In genomic region chr16:75244225-75244792, GRCh38 we compare ENCODE assay signal across 9 cellular contexts. TPM values are rescaled to one million over a fixed set of nuclear protein-coding genes. Genes with fewer than 3 reads are reported as not detected.
DNase-seq lines count a peak whose midpoint lies in the region; ATAC-seq, FAIRE-seq and TF ChIP-seq lines count a peak whose summit lies in the region.
"Had no signal": no experiment of that assay in that cellular context is flagged by ENCODE, and none has a peak within 500 bp of the region (broad histone marks: within the 10 kb centered on the region; RNA-seq: fewer than 3 reads in every experiment).

No MANE protein-coding gene starts in this region.

- TF ChIP-seq RAD21 in A549 (conservative IDR thresholded peaks at IDR 0.05 in 1 of 2, IDR thresholded peaks at IDR 0.05 in 1 of 2): peak; percentile 27 to 33; a peak in 2 of 5 replicates

- no peak overlapping the region for H3K4me3 Mint-ChIP-seq in activated T-helper 1 cell treated with anti-CD3 and anti-CD28 coated beads, Interleukin-12 subunit alpha, Interleukin-12 subunit beta, Interleukin-2, Interleukin-4 antibody, amounts not matched to agents 30 ng/mL and 10 ng/mL and 1 ng/mL, durations not matched to agents 14 hours and 24 hours and 36 hours

- no peak for FAIRE-seq in A549 (lab: Jason Lieb, UNC)

- H3K4me1 Mint-ChIP-seq in activated T-helper 1 cell treated with anti-CD3 and anti-CD28 coated beads, Interleukin-12 subunit alpha, Interleukin-12 subunit beta, Interleukin-2, Interleukin-4 antibody, amounts not matched to agents 30 ng/mL and 10 ng/mL and 1 ng/mL, durations not matched to agents 14 hours and 24 hours and 36 hours (ENCODE audit: low read depth): no peaks in the 10 kb centered on the region

- no peak for TF ChIP-seq CTCF in A549 (IDR thresholded peaks at IDR 0.05)
- no peak for TF ChIP-seq CTCF in colonic mucosa (IDR thresholded peaks at IDR 0.05)

- peaks cover 7% of the 10 kb centered on the region for H3K36me3 ChIP-seq in colonic mucosa
- H3K36me3 ChIP-seq in mesodermal cell (ENCODE audit: control insufficient read depth, insufficient read depth, low read length): peaks cover 85% of the 10 kb centered on the region

- 57% methylated on average over 3 of the region's 7 CpGs for WGBS in A549 (ENCODE audit: missing lambda C conversion rate)
- WGBS in mesodermal cell (ENCODE audit: insufficient coverage in 2 of 2), 2 experiments: 94 to 97% methylated on average over 5 to 6 of the region's 7 CpGs

- POLR2A ChIA-PET in A549 (lab: Yijun Ruan, JAX): interaction anchor here (1.4 to 1.5 kb wide), 2 partner anchors 10 to 61 kb away, joined by 4 to 10 read pairs; no protein-coding TSS in a partner anchor

- no peaks in the 10 kb centered on the region for H3K36me3 Mint-ChIP-seq in activated T-helper 1 cell treated with anti-CD3 and anti-CD28 coated beads, Interleukin-12 subunit alpha, Interleukin-12 subunit beta, Interleukin-2, Interleukin-4 antibody, amounts not matched to agents 30 ng/mL and 10 ng/mL and 1 ng/mL, durations not matched to agents 14 hours and 24 hours and 36 hours (ENCODE audit: low read depth)

- H3K4me1 ChIP-seq in A549 (peaks cover 70% of the 10 kb centered on the region), colonic mucosa (peaks cover 39% of the 10 kb centered on the region), mesodermal cell (ENCODE audit: control insufficient read depth, insufficient read depth, low read length, poor library complexity, severe bottlenecking) (peaks cover 93% of the 10 kb centered on the region)

- H3K27ac Mint-ChIP-seq in activated T-helper 1 cell treated with anti-CD3 and anti-CD28 coated beads, Interleukin-12 subunit alpha, Interleukin-12 subunit beta, Interleukin-2, Interleukin-4 antibody, amounts not matched to agents 30 ng/mL and 10 ng/mL and 1 ng/mL, durations not matched to agents 14 hours and 24 hours and 36 hours: no peak overlapping the region

- H3K27me3 Mint-ChIP-seq in activated T-helper 1 cell treated with anti-CD3 and anti-CD28 coated beads, Interleukin-12 subunit alpha, Interleukin-12 subunit beta, Interleukin-2, Interleukin-4 antibody, amounts not matched to agents 30 ng/mL and 10 ng/mL and 1 ng/mL, durations not matched to agents 14 hours and 24 hours and 36 hours (ENCODE audit: insufficient read depth): peaks cover 9% of the 10 kb centered on the region

- no peaks in the 10 kb centered on the region for H3K27me3 ChIP-seq in colonic mucosa

- H3K4me2 ChIP-seq in A549: peak overlapping the region; percentile 71

- DNase-seq in A549 (ENCODE audit: low read depth in 1 of 2, low spot score in 1 of 2) (no peak), Kasumi-1 (lab: John Stamatoyannopoulos, UW) (peak; percentile 38 to 53), colonic mucosa (no peak), germinal center (ENCODE audit: low spot score) (no peak)
- DNase-seq in activated CD4-positive, alpha-beta T cell treated with anti-CD3 and anti-CD28 coated beads, Interleukin-2, amount 50 U/mL, for 4 hours: no peak
- DNase-seq in activated T-helper 1 cell treated with anti-CD3 and anti-CD28 coated beads, Interleukin-12 subunit alpha, Interleukin-12 subunit beta, Interleukin-2, Interleukin-4 antibody, amounts not matched to agents 30 ng/mL and 10 ng/mL and 1 ng/mL, durations not matched to agents 14 hours and 24 hours and 36 hours (ENCODE audit: low spot score): no peak

- H3K4me3 ChIP-seq in A549: no peak overlapping the region
- H3K4me3 ChIP-seq in colonic mucosa: no peak overlapping the region
- peak overlapping the region; percentile 6 for H3K4me3 ChIP-seq in mesodermal cell (ENCODE audit: extremely low read depth, insufficient read depth, low read length, poor library complexity, severe bottlenecking)

- intact Hi-C loops in colonic mucosa (cut with DNase I): no loop called here
- intact Hi-C loops in activated T-helper 1 cell treated with anti-CD3 and anti-CD28 coated beads, Interleukin-12 subunit alpha, Interleukin-12 subunit beta, Interleukin-2, Interleukin-4 antibody, amounts not matched to agents 30 ng/mL and 10 ng/mL and 1 ng/mL, durations not matched to agents 14 hours and 24 hours and 36 hours (cut with micrococcal nuclease): no loop called here

- H3K27ac ChIP-seq in A549: peak overlapping the region; percentile 82 to 99
- peak overlapping the region; percentile 76 for H3K27ac ChIP-seq in colonic mucosa
- peak overlapping the region; percentile 99 for H3K27ac ChIP-seq in mesodermal cell (ENCODE audit: low read depth, low read length, severe bottlenecking)

- H3K9me3 Mint-ChIP-seq in activated T-helper 1 cell treated with anti-CD3 and anti-CD28 coated beads, Interleukin-12 subunit alpha, Interleukin-12 subunit beta, Interleukin-2, Interleukin-4 antibody, amounts not matched to agents 30 ng/mL and 10 ng/mL and 1 ng/mL, durations not matched to agents 14 hours and 24 hours and 36 hours: no peaks in the 10 kb centered on the region

- no peak for TF ChIP-seq POLR2A in A549 (IDR thresholded peaks at IDR 0.05; ENCODE audit: low read length)

- H3K9me3 ChIP-seq in A549: no peaks in the 10 kb centered on the region
- H3K9me3 ChIP-seq in colonic mucosa: no peaks in the 10 kb centered on the region
- H3K9me3 ChIP-seq in mesodermal cell (ENCODE audit: control insufficient read depth, low read length): no peaks in the 10 kb centered on the region

- H3K9ac ChIP-seq in colonic mucosa (ENCODE audit: low read depth in 2 of 2, low read length in 2 of 2): peak overlapping the region; percentile 8 to 43

- CTCF ChIA-PET in A549 (lab: Yijun Ruan, JAX): interaction anchor here (2.0 to 11.7 kb wide), 3 partner anchors 10 to 141 kb away, joined by 6 to 139 read pairs (median 14); no protein-coding TSS in a partner anchor

- ATAC-seq in A549: peak; percentile 1 to 4; a peak in 3 of 6 replicates
- no peak for ATAC-seq in HG03135 (IDR thresholded peaks at IDR 0.05; ENCODE audit: unreplicated experiment)

- no peak for TF ChIP-seq EP300 in A549 (IDR thresholded peaks at IDR 0.05)

TF ChIP-seq in A549, 52 proteins besides CTCF, POLR2A, EP300 and RAD21 (continues in another document):
- TF ChIP-seq EHF (CRISPR knock-in tag; IDR thresholded peaks at IDR 0.05) (no peak), ZNF302 (CRISPR knock-in tag; IDR thresholded peaks at IDR 0.05) (no peak), MAX (IDR thresholded peaks at IDR 0.05) (no peak), E2F6 (IDR thresholded peaks at IDR 0.05; ENCODE audit: borderline replicate concordance, low read depth) (no peak), MAZ (IDR thresholded peaks at IDR 0.05; ENCODE audit: borderline replicate concordance, low read depth, low read length) (no peak)

RNA-seq across cellular contexts. Expression of gene BCAR1, which starts 7.1 kb away (rescaled TPM):
- polyA plus RNA-seq in A549 (2011; rRNA removed): 8.3 and 10.2 TPM in 2 replicates
- 35.4 and 50.7 TPM in 2 replicates for polyA plus RNA-seq in A549 (2012; cell fraction: cytosol; rRNA removed)
- 81.8 and 122 TPM in 2 replicates for polyA plus RNA-seq in A549 (2012; cell fraction: nucleus; rRNA removed)
- 34.2 to 35.9 TPM (median 35.8 TPM) in 3 replicates for polyA plus RNA-seq in A549 (2017; fragmentation: RNase III; extraction: RNeasy Plus Mini Kit Qiagen cat#74134 plus additional on column Dnase treatment)
- 12.3 and 12.9 TPM in 2 replicates for polyA minus RNA-seq in A549 (2011; rRNA and poly(A)+ RNA removed)
- 100 to 1,000 TPM; 110 to 130 TPM for total RNA-seq in colonic mucosa
- 122 TPM for polyA plus RNA-seq in mesodermal cell (2013, experiment 1 of 2)
- 83.0 TPM for polyA plus RNA-seq in mesodermal cell (2013, experiment 2 of 2)
- total RNA-seq in activated T-helper 1 cell treated with anti-CD3 and anti-CD28 coated beads, Interleukin-12 subunit alpha, Interleukin-12 subunit beta, Interleukin-2, Interleukin-4 antibody, amounts not matched to agents 30 ng/mL and 10 ng/mL and 1 ng/mL, durations not matched to agents 14 hours and 24 hours and 36 hours: 0.13 and 0.61 TPM in 2 replicates
- total RNA-seq: T-helper 2 cell treated with Interferon-gamma antibody and Interleukin-4, amounts not matched to agents 100 ng/mL and 5 ng/mL, for 36 hours had no signal

RNA-seq across cellular contexts. Expression of gene CTRB1, which starts 25.5 kb away (rescaled TPM):
- polyA plus RNA-seq in A549 (2011; rRNA removed) (not detected in 2 replicates), A549 (2017; fragmentation: RNase III; extraction: RNeasy Plus Mini Kit Qiagen cat#74134 plus additional on column Dnase treatment) (not detected in 3 replicates)
- not detected in 2 replicates for polyA plus RNA-seq in A549 (2012; cell fraction: cytosol; rRNA removed)
- 0.06 TPM in 1 of 2 replicates, not detected in the other for polyA plus RNA-seq in A549 (2012; cell fraction: nucleus; rRNA removed)
- not detected in 2 replicates for polyA minus RNA-seq in A549 (2011; rRNA and poly(A)+ RNA removed)
- 10 to 100 TPM in 1 of 2 donors, not detected in 1; 19.1 TPM for total RNA-seq in colonic mucosa
- polyA plus RNA-seq in mesodermal cell (2013, experiment 1 of 2): not detected
- not detected for polyA plus RNA-seq in mesodermal cell (2013, experiment 2 of 2)
- not detected in 2 replicates for total RNA-seq in activated T-helper 1 cell treated with anti-CD3 and anti-CD28 coated beads, Interleukin-12 subunit alpha, Interleukin-12 subunit beta, Interleukin-2, Interleukin-4 antibody, amounts not matched to agents 30 ng/mL and 10 ng/mL and 1 ng/mL, durations not matched to agents 14 hours and 24 hours and 36 hours
- total RNA-seq: T-helper 2 cell treated with Interferon-gamma antibody and Interleukin-4, amounts not matched to agents 100 ng/mL and 5 ng/mL, for 36 hours had no signal

RNA-seq across cellular contexts. Expression of gene CTRB2, which starts 37.3 kb away (rescaled TPM):
- not detected in 2 replicates for polyA plus RNA-seq in A549 (2011; rRNA removed)
- not detected in 2 replicates for polyA plus RNA-seq in A549 (2012; cell fraction: cytosol; rRNA removed)
- not detected in 2 replicates for polyA plus RNA-seq in A549 (2012; cell fraction: nucleus; rRNA removed)
- polyA plus RNA-seq in A549 (2017; fragmentation: RNase III; extraction: RNeasy Plus Mini Kit Qiagen cat#74134 plus additional on column Dnase treatment): not detected in 3 replicates
- not detected in 2 replicates for polyA minus RNA-seq in A549 (2011; rRNA and poly(A)+ RNA removed)
- 10 to 100 TPM in 1 of 2 donors, not detected in 1; 29.1 TPM for total RNA-seq in colonic mucosa
- not detected for polyA plus RNA-seq in mesodermal cell (2013, experiment 1 of 2)
- polyA plus RNA-seq in mesodermal cell (2013, experiment 2 of 2): not detected
- total RNA-seq in activated T-helper 1 cell treated with anti-CD3 and anti-CD28 coated beads, Interleukin-12 subunit alpha, Interleukin-12 subunit beta, Interleukin-2, Interleukin-4 antibody, amounts not matched to agents 30 ng/mL and 10 ng/mL and 1 ng/mL, durations not matched to agents 14 hours and 24 hours and 36 hours: not detected in 2 replicates
- total RNA-seq: T-helper 2 cell treated with Interferon-gamma antibody and Interleukin-4, amounts not matched to agents 100 ng/mL and 5 ng/mL, for 36 hours had no signal

Comparison
In these comparisons a context has a peak if more than half of its experiments do, and no peak if none do; other contexts are left out.
1. DNase-seq: peak in Kasumi-1 (2 of 2); none in A549 (0 of 2), colonic mucosa (single experiment), germinal center (single experiment), activated CD4-positive, alpha-beta T cell treated with anti-CD3 and anti-CD28 coated beads, Interleukin-2, amount 50 U/mL, for 4 hours (0 of 2) and activated T-helper 1 cell treated with anti-CD3 and anti-CD28 coated beads, Interleukin-12 subunit alpha, Interleukin-12 subunit beta, Interleukin-2, Interleukin-4 antibody, amounts not matched to agents 30 ng/mL and 10 ng/mL and 1 ng/mL, durations not matched to agents 14 hours and 24 hours and 36 hours (single experiment).
2. RNA of gene BCAR1, which starts 7.1 kb away (total RNA-seq): 110 to 130 TPM in colonic mucosa; 0.13 to 0.61 TPM in activated T-helper 1 cell treated with anti-CD3 and anti-CD28 coated beads, Interleukin-12 subunit alpha, Interleukin-12 subunit beta, Interleukin-2, Interleukin-4 antibody, amounts not matched to agents 30 ng/mL and 10 ng/mL and 1 ng/mL, durations not matched to agents 14 hours and 24 hours and 36 hours; every median in the first group is over 10 times any median in the second.
3. Peak in every context shown above with its lines, with median percentiles within 50 percentile points of each other: H3K27ac ChIP-seq.